Comparison of ENCODE assay signal across 2 cellular contexts in the genomic region with DNA sequence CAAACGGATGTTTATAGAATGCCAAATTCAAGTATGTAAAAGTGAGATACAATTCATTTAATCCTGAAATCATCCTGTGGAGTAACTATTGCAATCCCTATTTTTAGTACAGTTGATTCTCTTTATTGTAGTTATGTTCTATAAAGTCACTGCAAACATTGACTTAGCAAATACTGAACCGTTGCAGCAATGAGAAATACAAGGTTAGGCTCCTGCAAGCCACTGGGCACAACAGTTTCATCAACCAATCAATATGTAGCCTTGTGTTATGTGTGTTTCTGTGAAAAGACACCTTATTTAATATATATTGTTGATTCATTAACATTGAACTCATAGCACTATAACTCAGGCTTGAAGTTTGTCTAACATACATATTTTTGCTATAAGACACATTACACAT.
TF ChIP-seq lines count a peak whose summit lies in the region.

No MANE protein-coding gene starts in this region.

TF ChIP-seq in SK-N-SH, 30 proteins besides CTCF, POLR2A, EP300 and RAD21:
- TF ChIP-seq GATA2 (CRISPR knock-in tag; IDR thresholded peaks at IDR 0.05) = no peak
- TF ChIP-seq FOXJ3 (CRISPR knock-in tag; IDR thresholded peaks at IDR 0.05) = no peak

TF ChIP-seq in SK-N-SH treated with all-trans-retinoic acid at 6 μM for 48 hours, 23 proteins besides CTCF, POLR2A, EP300 and RAD21:
- TF ChIP-seq ZFP3 (CRISPR knock-in tag; IDR thresholded peaks at IDR 0.05) (no peak), TOX (CRISPR knock-in tag; IDR thresholded peaks at IDR 0.05; ENCODE audit: borderline replicate concordance) (no peak), ZNF8 (CRISPR knock-in tag; IDR thresholded peaks at IDR 0.05) (no peak), ESRRG (CRISPR knock-in tag; IDR thresholded peaks at IDR 0.05) (no peak), ZC3H10 (CRISPR knock-in tag; IDR thresholded peaks at IDR 0.05) (no peak), ZNF70 (CRISPR knock-in tag; IDR thresholded peaks at IDR 0.05) (no peak), PPARA (CRISPR knock-in tag; IDR thresholded peaks at IDR 0.05; ENCODE audit: borderline replicate concordance) (no peak), GLIS3 (CRISPR knock-in tag; IDR thresholded peaks at IDR 0.05) (no peak), RARB (CRISPR knock-in tag; IDR thresholded peaks at IDR 0.05) (no peak), BACH2 (CRISPR knock-in tag; IDR thresholded peaks at IDR 0.05; ENCODE audit: borderline replicate concordance) (no peak), ARNTL (CRISPR knock-in tag; IDR thresholded peaks at IDR 0.05; ENCODE audit: borderline replicate concordance, low read depth) (no peak)
- TF ChIP-seq, protein P1, sequence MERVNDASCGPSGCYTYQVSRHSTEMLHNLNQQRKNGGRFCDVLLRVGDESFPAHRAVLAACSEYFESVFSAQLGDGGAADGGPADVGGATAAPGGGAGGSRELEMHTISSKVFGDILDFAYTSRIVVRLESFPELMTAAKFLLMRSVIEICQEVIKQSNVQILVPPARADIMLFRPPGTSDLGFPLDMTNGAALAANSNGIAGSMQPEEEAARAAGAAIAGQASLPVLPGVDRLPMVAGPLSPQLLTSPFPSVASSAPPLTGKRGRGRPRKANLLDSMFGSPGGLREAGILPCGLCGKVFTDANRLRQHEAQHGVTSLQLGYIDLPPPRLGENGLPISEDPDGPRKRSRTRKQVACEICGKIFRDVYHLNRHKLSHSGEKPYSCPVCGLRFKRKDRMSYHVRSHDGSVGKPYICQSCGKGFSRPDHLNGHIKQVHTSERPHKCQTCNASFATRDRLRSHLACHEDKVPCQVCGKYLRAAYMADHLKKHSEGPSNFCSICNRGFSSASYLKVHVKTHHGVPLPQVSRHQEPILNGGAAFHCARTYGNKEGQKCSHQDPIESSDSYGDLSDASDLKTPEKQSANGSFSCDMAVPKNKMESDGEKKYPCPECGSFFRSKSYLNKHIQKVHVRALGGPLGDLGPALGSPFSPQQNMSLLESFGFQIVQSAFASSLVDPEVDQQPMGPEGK (CRISPR knock-in tag; IDR thresholded peaks at IDR 0.05; ENCODE audit: borderline replicate concordance) = no peak
